In the genomic region with DNA sequence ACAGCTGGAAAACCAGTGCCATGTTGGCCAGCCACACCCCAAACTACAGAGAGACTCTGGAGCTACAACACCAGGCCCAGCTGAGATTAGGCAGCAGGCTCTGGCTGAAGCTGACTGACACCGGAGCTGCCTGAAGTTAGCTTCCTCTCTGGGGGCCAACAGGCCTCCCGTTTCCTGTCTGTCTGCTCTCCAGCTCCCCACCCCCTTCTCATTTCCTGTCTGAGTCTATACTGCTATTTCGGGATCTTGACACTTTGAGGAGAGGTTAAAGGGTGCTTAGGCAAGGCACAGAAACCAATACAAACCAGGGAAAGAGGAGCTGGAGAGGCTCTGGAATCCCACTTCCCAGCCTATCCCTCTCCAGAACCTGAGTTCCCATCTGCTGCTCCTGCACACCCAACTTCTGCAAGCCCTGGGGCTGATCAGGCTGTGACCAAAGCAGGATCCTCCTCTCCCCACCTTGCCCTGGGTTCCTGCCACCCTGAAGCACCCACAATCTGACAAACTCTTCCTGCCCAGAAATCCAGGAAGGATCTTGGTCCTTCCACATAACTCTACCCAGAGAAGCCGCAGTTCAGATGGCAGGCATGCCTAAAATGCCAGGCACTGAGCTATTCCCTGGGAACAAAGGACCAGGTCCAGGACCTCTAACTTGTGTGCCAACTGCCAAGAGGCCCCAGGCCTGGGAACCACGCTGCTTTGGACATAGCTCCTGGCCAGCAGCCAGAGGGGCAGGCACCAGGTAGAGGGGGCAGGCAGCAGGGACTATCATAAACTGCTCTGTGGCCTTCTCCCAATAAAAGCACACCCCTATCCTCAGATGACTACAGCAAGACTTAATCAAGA, we compare ENCODE assay signal across 8 cellular contexts. TPM values are rescaled to one million over a fixed set of nuclear protein-coding genes. Genes with fewer than 3 reads are reported as not detected.
DNase-seq lines count a peak whose midpoint lies in the region; ATAC-seq and TF ChIP-seq lines count a peak whose summit lies in the region.

No MANE protein-coding gene starts in this region.

- H3K79me1 ChIP-seq in H9 (ENCODE audit: insufficient read depth, low read depth, low read length, poor library complexity, severe bottlenecking), result no peaks in the 10 kb centered on the region

- H2BK15ac ChIP-seq in H9 (ENCODE audit: low read depth, low read length), result no peak overlapping the region

- TF ChIP-seq CTCF in H9 (conservative IDR thresholded peaks at IDR 0.05) (no peak), endothelial cell (IDR thresholded peaks at IDR 0.05; ENCODE audit: unreplicated experiment) (no peak)

- H3K9me3 Mint-ChIP-seq in H9 (no peaks in the 10 kb centered on the region), endothelial cell (ENCODE audit: unreplicated experiment) (no peaks in the 10 kb centered on the region)
- H3K9me3 Mint-ChIP-seq in activated CD4-positive, alpha-beta memory T cell treated with anti-CD3 and anti-CD28 coated beads, Interleukin-2, amount 10 ng/mL, durations not matched to agents 7 days and 5 days, result no peaks in the 10 kb centered on the region
- peaks cover 0 to 2% (median 0%) of the 10 kb centered on the region in 11 donors for H3K9me3 Mint-ChIP-seq in naive thymus-derived CD4-positive, alpha-beta T cell

- no peaks in the 10 kb centered on the region for H3K9me3 ChIP-seq in H9 (ENCODE audit: control insufficient read depth, low read depth, low read length)
- no peaks in the 10 kb centered on the region for H3K9me3 ChIP-seq in naive thymus-derived CD4-positive, alpha-beta T cell (ENCODE audit: control insufficient read depth in 2 of 3, low read length in 3 of 3)

- H3K4me1 Mint-ChIP-seq in H9 (peaks cover 10 to 18% of the 10 kb centered on the region in 2 experiments), endothelial cell (ENCODE audit: unreplicated experiment) (peaks cover 84% of the 10 kb centered on the region)
- peaks cover 60% of the 10 kb centered on the region for H3K4me1 Mint-ChIP-seq in activated CD4-positive, alpha-beta memory T cell treated with anti-CD3 and anti-CD28 coated beads, Interleukin-2, amount 10 ng/mL, durations not matched to agents 7 days and 5 days
- peaks cover 59 to 96% (median 91%) of the 10 kb centered on the region in 7 donors for H3K4me1 Mint-ChIP-seq in naive thymus-derived CD4-positive, alpha-beta T cell

- H3K36me3 ChIP-seq in naive thymus-derived CD4-positive, alpha-beta T cell (ENCODE audit: control insufficient read depth in 2 of 3, insufficient read depth in 3 of 3, low read length in 3 of 3), result peaks cover 0 to 23% (median 5%) of the 10 kb centered on the region in 3 experiments

- no peak overlapping the region for H3K4me2 ChIP-seq in H9 (ENCODE audit: insufficient read depth, insufficient read length, low read length)

- H4K20me1 ChIP-seq in H9 (ENCODE audit: control insufficient read depth, insufficient read depth, insufficient read length), result no peaks in the 10 kb centered on the region

- no peak overlapping the region for H3K14ac ChIP-seq in H9 (ENCODE audit: insufficient read depth, low read length)

- WGBS in H9 (ENCODE audit: extremely low coverage, insufficient read length, low lambda C conversion rate), result no CpG with 5 or more reads among the region's 5 CpGs

- no peak overlapping the region for H3K27ac ChIP-seq in H9 (ENCODE audit: insufficient read length, low read depth, low read length)
- peak overlapping the region; percentile 77 for H3K27ac ChIP-seq in naive thymus-derived CD4-positive, alpha-beta T cell (ENCODE audit: low read depth, low read length)

- no peak overlapping the region for H4K5ac ChIP-seq in H9 (ENCODE audit: insufficient read length, low read depth, low read length)

- no peak overlapping the region for H3K4me3 Mint-ChIP-seq in H9
- peak overlapping the region; percentile 56 for H3K4me3 Mint-ChIP-seq in activated CD4-positive, alpha-beta memory T cell treated with anti-CD3 and anti-CD28 coated beads, Interleukin-2, amount 10 ng/mL, durations not matched to agents 7 days and 5 days
- H3K4me3 Mint-ChIP-seq in endothelial cell (ENCODE audit: unreplicated experiment), result peak overlapping the region; percentile 83
- H3K4me3 Mint-ChIP-seq in naive thymus-derived CD4-positive, alpha-beta T cell, result peak overlapping the region; percentile 81 to 94 (median 86)

- H2AK5ac ChIP-seq in H9 (ENCODE audit: insufficient read length, low read length), result no peak overlapping the region

- H3K4me3 ChIP-seq in naive thymus-derived CD4-positive, alpha-beta T cell (ENCODE audit: low read length), result peak overlapping the region; percentile 56

- H2BK5ac ChIP-seq in H9 (ENCODE audit: insufficient read length, low read length), result no peak overlapping the region

- CTCF ChIA-PET in activated CD4-positive, alpha-beta memory T cell treated with anti-CD3 and anti-CD28 coated beads, Interleukin-2, amount 10 ng/mL, durations not matched to agents 7 days and 5 days (lab: Charles Lee), result interaction anchor here (0.7 to 3.2 kb wide), 12 partner anchors 8 to 283 kb away, joined by 3 to 18 read pairs (median 4); partner anchors contain the start of genes FMNL3 and TMBIM6
- CTCF ChIA-PET in naive thymus-derived CD4-positive, alpha-beta T cell (lab: Charles Lee), result interaction anchor here (0.6 to 5.1 kb wide), 12 partner anchors 10 to 78 kb away, joined by 3 to 39 read pairs (median 6); partner anchors contain the start of genes FMNL3 and TMBIM6

- H4K91ac ChIP-seq in H9 (ENCODE audit: insufficient read length, low read depth, low read length), result no peak overlapping the region

- no peak overlapping the region for H2BK12ac ChIP-seq in H9 (ENCODE audit: insufficient read length, low read depth, low read length)

- H3K4ac ChIP-seq in H9 (ENCODE audit: low read depth, low read length), result no peak overlapping the region

- no peak overlapping the region for H4K8ac ChIP-seq in H9 (replicated peaks; ENCODE audit: insufficient read length, low read depth, low read length)

- peaks cover 6% of the 10 kb centered on the region; the same call in 1 of the 2 replicates for H3K4me1 ChIP-seq in H9 (ENCODE audit: insufficient read depth, low read length)
- peaks cover 44 to 76% of the 10 kb centered on the region in 2 donors for H3K4me1 ChIP-seq in naive thymus-derived CD4-positive, alpha-beta T cell (ENCODE audit: control insufficient read depth in 2 of 2, insufficient read depth in 2 of 2, low read length in 2 of 2)

- peak; percentile 97 for ATAC-seq in naive thymus-derived CD4-positive, alpha-beta T cell
- no peak for ATAC-seq in GM18520 (IDR thresholded peaks at IDR 0.05; ENCODE audit: unreplicated experiment)

- no peak overlapping the region for H3K23ac ChIP-seq in H9 (ENCODE audit: insufficient read length, low read depth, low read length)

- H3T11ph ChIP-seq in H9 (ENCODE audit: low read length), result no peak overlapping the region

- no peak overlapping the region for H2AFZ ChIP-seq in H9 (ENCODE audit: low read length)

- no peaks in the 10 kb centered on the region for H3K79me2 ChIP-seq in H9 (ENCODE audit: insufficient read depth, low read length)

- DNase-seq in GM04503 (ENCODE audit: low read depth) (peak; percentile 73), H9 (peak; percentile 78), NCI-H2029 (lab: John Stamatoyannopoulos, UW) (peak; percentile 80), endothelial cell (ENCODE audit: low spot score) (peak; percentile 72)
- DNase-seq in activated CD4-positive, alpha-beta memory T cell treated with anti-CD3 and anti-CD28 coated beads, Interleukin-2, amount 10 ng/mL, durations not matched to agents 7 days and 5 days, result peak; percentile 82
- DNase-seq in naive thymus-derived CD4-positive, alpha-beta T cell, result peak; percentile 31 to 93 (median 85)
- DNase-seq in stimulated activated naive CD4-positive, alpha-beta T cell treated with Interleukin-2 at 50 U/mL for 16 hours (lab: John Stamatoyannopoulos, UW), result peak; percentile 40

- H2BK20ac ChIP-seq in H9 (ENCODE audit: low read depth, low read length, poor library complexity, severe bottlenecking), result no peak overlapping the region

- H3K36me3 Mint-ChIP-seq in H9 (ENCODE audit: insufficient read depth in 1 of 3, low read depth in 3 of 3), result peaks cover 12 to 28% (median 12%) of the 10 kb centered on the region in 3 experiments; a peak in 6 of 7 replicates
- peaks cover 43% of the 10 kb centered on the region for H3K36me3 Mint-ChIP-seq in activated CD4-positive, alpha-beta memory T cell treated with anti-CD3 and anti-CD28 coated beads, Interleukin-2, amount 10 ng/mL, durations not matched to agents 7 days and 5 days (ENCODE audit: low read depth)
- peaks cover 62% of the 10 kb centered on the region for H3K36me3 Mint-ChIP-seq in endothelial cell (ENCODE audit: low read depth, unreplicated experiment)
- peaks cover 15 to 59% (median 37%) of the 10 kb centered on the region in 5 donors for H3K36me3 Mint-ChIP-seq in naive thymus-derived CD4-positive, alpha-beta T cell

- no peaks in the 10 kb centered on the region for H3K27me3 Mint-ChIP-seq in H9 (ENCODE audit: low read depth)
- no peaks in the 10 kb centered on the region for H3K27me3 Mint-ChIP-seq in activated CD4-positive, alpha-beta memory T cell treated with anti-CD3 and anti-CD28 coated beads, Interleukin-2, amount 10 ng/mL, durations not matched to agents 7 days and 5 days
- peaks cover 12% of the 10 kb centered on the region for H3K27me3 Mint-ChIP-seq in endothelial cell (ENCODE audit: unreplicated experiment)
- H3K27me3 Mint-ChIP-seq in naive thymus-derived CD4-positive, alpha-beta T cell, result no peaks in the 10 kb centered on the region

- H3K9ac ChIP-seq in H9 (ENCODE audit: extremely low read depth, insufficient read length, low read length), result no peak overlapping the region

- no peak overlapping the region for H2BK120ac ChIP-seq in H9 (ENCODE audit: low read depth, low read length, poor library complexity, severe bottlenecking)

- POLR2A ChIA-PET in activated CD4-positive, alpha-beta memory T cell treated with anti-CD3 and anti-CD28 coated beads, Interleukin-2, amount 10 ng/mL, durations not matched to agents 7 days and 5 days (lab: Charles Lee), result interaction anchor here (0.6 to 7.2 kb wide), 16 partner anchors 10 to 503 kb away, joined by 3 to 80 read pairs (median 5); partner anchors contain the start of genes BCDIN3D, FMNL3, PRPF40B and TMBIM6
- POLR2A ChIA-PET in naive thymus-derived CD4-positive, alpha-beta T cell (lab: Charles Lee), result interaction anchor here (0.7 to 5.5 kb wide), 15 partner anchors 9 to 165 kb away, joined by 3 to 56 read pairs (median 10); partner anchors contain the start of genes FMNL3, NCKAP5L and TMBIM6

- intact Hi-C loops in naive thymus-derived CD4-positive, alpha-beta T cell (cut with micrococcal nuclease), result loop anchor here (1.0 to 2.0 kb wide), 6 partner anchors 8 to 78 kb away; partner anchors contain the start of genes FMNL3 (in 2 of the 2) and TMBIM6 (in 1 of the 2)

- no peaks in the 10 kb centered on the region for H3K27me3 ChIP-seq in H9 (ENCODE audit: insufficient read depth, low read length)
- H3K27me3 ChIP-seq in naive thymus-derived CD4-positive, alpha-beta T cell (ENCODE audit: control insufficient read depth in 2 of 2, insufficient read depth in 2 of 2, low read length in 2 of 2), result no peaks in the 10 kb centered on the region

- H3K56ac ChIP-seq in H9 (ENCODE audit: insufficient read length, low read depth, low read length), result no peak overlapping the region

- H3K27ac Mint-ChIP-seq in H9 (peak overlapping the region; percentile 26 to 95 (median 93)), endothelial cell (ENCODE audit: unreplicated experiment) (peak overlapping the region; percentile 100)
- H3K27ac Mint-ChIP-seq in activated CD4-positive, alpha-beta memory T cell treated with anti-CD3 and anti-CD28 coated beads, Interleukin-2, amount 10 ng/mL, durations not matched to agents 7 days and 5 days, result peak overlapping the region; percentile 95
- peak overlapping the region; percentile 92 to 100 (median 98) for H3K27ac Mint-ChIP-seq in naive thymus-derived CD4-positive, alpha-beta T cell

- H3K23me2 ChIP-seq in H9 (ENCODE audit: insufficient read length, low read depth, low read length, poor library complexity, severe bottlenecking), result no peaks in the 10 kb centered on the region

- no peak overlapping the region for H3K18ac ChIP-seq in H9 (ENCODE audit: insufficient read length, low read depth, low read length)

RNA-seq across cellular contexts. Expression of gene PRPF40B, which starts 39.9 kb away (rescaled TPM):
- total RNA-seq in H9 (2021) (17.4 and 19.0 TPM in 2 replicates), endothelial cell (ENCODE audit: unreplicated experiment) (9.2 TPM)
- 1 to 10 TPM; 8.0 to 8.7 TPM for total RNA-seq in activated CD4-positive, alpha-beta memory T cell treated with anti-CD3 and anti-CD28 coated beads, Interleukin-2, amount 10 ng/mL, durations not matched to agents 7 days and 5 days
- total RNA-seq in naive thymus-derived CD4-positive, alpha-beta T cell, result 10 to 100 TPM in 4 of 5 experiments, 1 to 10 TPM in 1; 7.8 to 24.1 (median 12.1) TPM
- polyA plus RNA-seq in naive thymus-derived CD4-positive, alpha-beta T cell, result 1 to 10 TPM; 2.0 to 4.2 TPM

RNA-seq across cellular contexts. Expression of gene FMNL3, which starts 44.0 kb away (rescaled TPM):
- total RNA-seq in H9 (2021), result 20.5 and 22.8 TPM in 2 replicates
- total RNA-seq in activated CD4-positive, alpha-beta memory T cell treated with anti-CD3 and anti-CD28 coated beads, Interleukin-2, amount 10 ng/mL, durations not matched to agents 7 days and 5 days, result 10 to 100 TPM; 34.7 to 34.9 TPM
- total RNA-seq in endothelial cell (ENCODE audit: unreplicated experiment), result 194 TPM
- 10 to 100 TPM; 33.3 to 40.4 (median 39.7) TPM for total RNA-seq in naive thymus-derived CD4-positive, alpha-beta T cell
- 10 to 100 TPM; 10.4 to 12.0 TPM for polyA plus RNA-seq in naive thymus-derived CD4-positive, alpha-beta T cell

RNA-seq across cellular contexts. Expression of gene FAM186B, which starts 57.8 kb away (rescaled TPM):
- total RNA-seq in H9 (2021) (0.42 and 0.46 TPM in 2 replicates), endothelial cell (ENCODE audit: unreplicated experiment) (1.9 TPM)
- not detected for total RNA-seq in activated CD4-positive, alpha-beta memory T cell treated with anti-CD3 and anti-CD28 coated beads, Interleukin-2, amount 10 ng/mL, durations not matched to agents 7 days and 5 days
- total RNA-seq in naive thymus-derived CD4-positive, alpha-beta T cell, result 1 to 10 TPM in 1 of 5 experiments, under 1 TPM in 4; 0.24 to 1.1 (median 0.51) TPM
- polyA plus RNA-seq in naive thymus-derived CD4-positive, alpha-beta T cell, result under 1 TPM; 0.13 to 0.26 TPM

Comparison
In these comparisons a context has a peak if more than half of its experiments do, and no peak if none do; other contexts are left out.
1. H3K4me3 Mint-ChIP-seq: peak in activated CD4-positive, alpha-beta memory T cell treated with anti-CD3 and anti-CD28 coated beads, Interleukin-2, amount 10 ng/mL, durations not matched to agents 7 days and 5 days (single experiment), endothelial cell (single experiment) and naive thymus-derived CD4-positive, alpha-beta T cell (10 of 10); none in H9 (0 of 2).
2. Peak in every context shown above with its lines, with median percentiles within 50 percentile points of each other: DNase-seq and H3K27ac Mint-ChIP-seq.